1 cellular context compared by ENCODE assay signal in genomic region chr3:38283810-38284775, GRCh38.
TF ChIP-seq lines count a peak whose summit lies in the region.

No MANE protein-coding gene starts in this region.

TF ChIP-seq in IMR-90, 13 proteins besides CTCF, POLR2A, EP300 and RAD21 (continued from another document):
- TF ChIP-seq SMC3 (IDR thresholded peaks at IDR 0.05; ENCODE audit: low read depth, low read length): no peak
- TF ChIP-seq MAFK (IDR thresholded peaks at IDR 0.05; ENCODE audit: low read depth, low read length): no peak
- no peak for TF ChIP-seq NFE2L2 (IDR thresholded peaks at IDR 0.05; ENCODE audit: low read depth, low read length)
